ENCODE assay signal across 15 cellular contexts in the genomic region with DNA sequence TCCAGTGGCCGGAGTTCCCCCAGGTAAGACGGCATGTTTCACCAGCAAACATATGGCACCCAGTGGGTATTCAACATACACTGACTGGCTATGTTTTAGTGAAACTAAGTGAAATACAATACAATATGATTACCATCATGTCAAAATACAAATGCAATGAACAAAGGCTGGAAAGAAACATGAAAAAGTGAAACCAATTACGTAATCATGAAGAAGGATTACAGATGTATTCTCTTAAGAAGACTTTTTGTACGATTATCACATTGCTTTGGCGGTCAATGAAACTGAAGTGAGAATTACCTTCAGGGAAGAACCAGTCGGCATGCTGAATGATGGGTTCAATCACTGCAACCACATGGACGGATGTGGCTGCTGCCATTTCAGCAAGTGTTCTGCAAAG.
A peak's percentile ranks its signal among the peaks of the same experiment; 100 is the strongest.
DNase-seq lines count a peak whose midpoint lies in the region; ATAC-seq and TF ChIP-seq lines count a peak whose summit lies in the region.
"Had no signal": no experiment of that assay in that cellular context is flagged by ENCODE, and none has a peak within 500 bp of the region (broad histone marks: within the 10 kb centered on the region; RNA-seq: fewer than 3 reads in every experiment).

No MANE protein-coding gene starts in this region.

- intact Hi-C loops in activated CD4-positive, alpha-beta T cell treated with anti-CD3 and anti-CD28 coated beads, Interleukin-2, amount 10 ng/mL, durations not matched to agents 24 days and 14 days (cut with micrococcal nuclease), result no loop called here
- intact Hi-C loops in IMR-90 (cut with micrococcal nuclease), result loop anchor here (5.0 kb wide), 1 partner anchor 111 kb away; no protein-coding TSS in a partner anchor

- no peaks in the 10 kb centered on the region for H3K9me3 Mint-ChIP-seq in activated CD4-positive, alpha-beta T cell treated with anti-CD3 and anti-CD28 coated beads, Interleukin-2, amount 10 ng/mL, durations not matched to agents 24 days and 14 days
- H3K9me3 Mint-ChIP-seq: CD4-positive, CD25-positive, alpha-beta regulatory T cell had no signal

- no peak overlapping the region for H3K18ac ChIP-seq in IMR-90 (ENCODE audit: low read depth, low read length)

- H3K56ac ChIP-seq in IMR-90 (ENCODE audit: extremely low read depth, insufficient read depth, low read length), result no peak overlapping the region

- no peak overlapping the region for H2BK15ac ChIP-seq in IMR-90 (ENCODE audit: low read depth, low read length)

- no peak overlapping the region for H3K14ac ChIP-seq in IMR-90 (replicated peaks; ENCODE audit: low read depth, low read length)

- H3K27me3 ChIP-seq in IMR-90 (ENCODE audit: control insufficient read depth, insufficient read depth, low read length), result no peaks in the 10 kb centered on the region
- H3K27me3 ChIP-seq in adipocyte (replicated peaks; ENCODE audit: control insufficient read depth, insufficient read depth, low read length), result no peaks in the 10 kb centered on the region
- H3K27me3 ChIP-seq: BLaER1 treated with 17β-estradiol and CSF1 and Interleukin-3, amounts not matched to agents 10 nM and 100 nM had no signal

- no peak for TF ChIP-seq CTCF in IMR-90 (conservative IDR thresholded peaks at IDR 0.05; ENCODE audit: low read depth, low read length)

- H3K4me1 Mint-ChIP-seq in activated CD4-positive, alpha-beta T cell treated with anti-CD3 and anti-CD28 coated beads, Interleukin-2, amount 10 ng/mL, durations not matched to agents 24 days and 14 days, result no peaks in the 10 kb centered on the region

- CTCF ChIA-PET in IMR-90 (lab: Yijun Ruan, JAX), result no interaction called here

- H3K36me3 ChIP-seq in IMR-90 (ENCODE audit: control insufficient read depth, insufficient read depth, low read length), result peaks cover 62% of the 10 kb centered on the region
- H3K36me3 ChIP-seq in adipocyte (ENCODE audit: control insufficient read depth, insufficient read depth, low read length, severe bottlenecking), result peaks cover 91% of the 10 kb centered on the region

- peaks cover 23% of the 10 kb centered on the region for H3K9me1 ChIP-seq in IMR-90 (ENCODE audit: insufficient read depth, low read length)

- H3K9me3 ChIP-seq in IMR-90 (ENCODE audit: control insufficient read depth, insufficient read depth, low read length) (no peaks in the 10 kb centered on the region), adipocyte (ENCODE audit: control insufficient read depth, low read length) (no peaks in the 10 kb centered on the region)
- H3K9me3 ChIP-seq: BLaER1 treated with 17β-estradiol and CSF1 and Interleukin-3, amounts not matched to agents 10 nM and 100 nM had no signal

- TF ChIP-seq POLR2A in IMR-90 (IDR thresholded peaks at IDR 0.05; ENCODE audit: low read depth, low read length), result no peak

- H3K4me2 ChIP-seq in IMR-90 (ENCODE audit: low read depth, low read length), result no peak overlapping the region
- H3K4me2 ChIP-seq: BLaER1 treated with 17β-estradiol and CSF1 and Interleukin-3, amounts not matched to agents 10 nM and 100 nM had no signal

- H3K27ac ChIP-seq in IMR-90 (ENCODE audit: insufficient read depth, low read length), result no peak overlapping the region
- H3K27ac ChIP-seq: BLaER1 treated with 17β-estradiol and CSF1 and Interleukin-3, amounts not matched to agents 10 nM and 100 nM; GM23248 had no signal

- no peak overlapping the region for H2BK120ac ChIP-seq in IMR-90 (ENCODE audit: low read depth, low read length)

- 98% methylated on average over 5 of the region's 7 CpGs; no CpG with 5 or more reads in 1 of the 2 experiments for WGBS in IMR-90 (ENCODE audit: extremely low coverage in 2 of 2, insufficient read length in 1 of 2), 2 experiments

- H2BK5ac ChIP-seq in IMR-90 (ENCODE audit: low read depth, low read length, poor library complexity, severe bottlenecking), result no peak overlapping the region

- H2AK9ac ChIP-seq in IMR-90 (replicated peaks; ENCODE audit: low read depth, low read length, poor library complexity), result no peak overlapping the region

- in situ Hi-C loops in IMR-90 (cut with MboI; ENCODE audit: low sequenced_read_pairs), result loop anchor here (25.0 kb wide), 1 partner anchor 381 kb away; no protein-coding TSS in a partner anchor

- H3K4ac ChIP-seq in IMR-90 (ENCODE audit: low read depth, low read length), result no peak overlapping the region

- no peak overlapping the region for H4K5ac ChIP-seq in IMR-90 (ENCODE audit: low read depth, low read length)

- H3K36me3 Mint-ChIP-seq in activated CD4-positive, alpha-beta T cell treated with anti-CD3 and anti-CD28 coated beads, Interleukin-2, amount 10 ng/mL, durations not matched to agents 24 days and 14 days (ENCODE audit: low read depth), result peaks cover 52% of the 10 kb centered on the region

- H3K79me1 ChIP-seq in IMR-90 (ENCODE audit: low read depth in 1 of 2, low read length in 2 of 2), result peaks cover 25 to 46% of the 10 kb centered on the region in 2 experiments

- H3K27me3 Mint-ChIP-seq in activated CD4-positive, alpha-beta T cell treated with anti-CD3 and anti-CD28 coated beads, Interleukin-2, amount 10 ng/mL, durations not matched to agents 24 days and 14 days, result no peaks in the 10 kb centered on the region
- H3K27me3 Mint-ChIP-seq: CD4-positive, CD25-positive, alpha-beta regulatory T cell had no signal

- H2BK20ac ChIP-seq in IMR-90 (ENCODE audit: low read depth, low read length), result no peak overlapping the region

- peaks cover 9% of the 10 kb centered on the region; the same call in 1 of the 2 replicates for H4K20me1 ChIP-seq in IMR-90 (ENCODE audit: insufficient read depth, low read length)

- no peak overlapping the region for H3K23ac ChIP-seq in IMR-90 (ENCODE audit: low read depth, low read length)

- dilution Hi-C loops in IMR-90 (cut with HindIII; ENCODE audit: low sequenced_read_pairs, unreplicated experiment), result no loop called here

- peak overlapping the region; percentile 16 for H3K27ac Mint-ChIP-seq in activated CD4-positive, alpha-beta T cell treated with anti-CD3 and anti-CD28 coated beads, Interleukin-2, amount 10 ng/mL, durations not matched to agents 24 days and 14 days
- H3K27ac Mint-ChIP-seq: CD4-positive, CD25-positive, alpha-beta regulatory T cell had no signal

- DNase-seq in activated CD4-positive, alpha-beta T cell treated with anti-CD3 and anti-CD28 coated beads, Interleukin-2, amount 10 ng/mL, durations not matched to agents 24 days and 14 days, result no peak
- no peak for DNase-seq in activated CD4-positive, alpha-beta T cell treated with anti-CD3 and anti-CD28 coated beads for 1 hour
- DNase-seq in IMR-90 (no peak), adipocyte (ENCODE audit: low read depth) (peak; percentile 26), fibroblast of peridontal ligament (ENCODE audit: extremely low read depth) (peak; percentile 15), T-helper 1 cell (no peak), Kasumi-1 (lab: John Stamatoyannopoulos, UW) (no peak)
- DNase-seq in stimulated activated CD4-positive, alpha-beta T cell treated with anti-CD3 and anti-CD28 coated beads, Interleukin-4, amount 100 ng/mL, for 24 hours, result no peak
- DNase-seq: 8988T; AML-193; CD4-positive, CD25-positive, alpha-beta regulatory T cell; DMS53; GM23248 had no signal

- H4K8ac ChIP-seq in IMR-90 (ENCODE audit: low read depth in 2 of 2, low read length in 2 of 2), result no peak overlapping the region

- H3K9ac ChIP-seq in IMR-90 (ENCODE audit: low read depth, low read length) (no peak overlapping the region), adipocyte (ENCODE audit: low read length) (no peak overlapping the region)
- H3K9ac ChIP-seq: BLaER1 treated with 17β-estradiol and CSF1 and Interleukin-3, amounts not matched to agents 10 nM and 100 nM; GM23248 had no signal

- BruUV-seq in IMR-90 (replicated peaks; lab: Mats Ljungman, UMichigan), result no TSS peak

- no peak overlapping the region for H2AK5ac ChIP-seq in IMR-90 (ENCODE audit: low read depth, low read length)

- POLR2A ChIA-PET in IMR-90 (lab: Charles Lee; ENCODE audit: unreplicated experiment), result no interaction called here

- H2AFZ ChIP-seq in IMR-90 (replicated peaks; ENCODE audit: low read length, poor library complexity), result no peak overlapping the region
- H2AFZ ChIP-seq: GM23248 had no signal

- TF ChIP-seq RAD21 in IMR-90 (IDR thresholded peaks at IDR 0.05; ENCODE audit: low read length), result no peak

- H3K4me3 Mint-ChIP-seq in activated CD4-positive, alpha-beta T cell treated with anti-CD3 and anti-CD28 coated beads, Interleukin-2, amount 10 ng/mL, durations not matched to agents 24 days and 14 days, result no peak overlapping the region
- H3K4me3 Mint-ChIP-seq: CD4-positive, CD25-positive, alpha-beta regulatory T cell had no signal

- H3K4me3 ChIP-seq in IMR-90 (ENCODE audit: insufficient read depth, low read depth, low read length), result no peak overlapping the region
- no peak overlapping the region for H3K4me3 ChIP-seq in adipocyte (ENCODE audit: low read length)
- H3K4me3 ChIP-seq: BLaER1 treated with 17β-estradiol and CSF1 and Interleukin-3, amounts not matched to agents 10 nM and 100 nM; GM23248 had no signal

- H4K91ac ChIP-seq in IMR-90 (ENCODE audit: insufficient read depth, low read depth, low read length), result no peak overlapping the region

- H3K4me1 ChIP-seq in IMR-90 (ENCODE audit: control insufficient read depth, insufficient read depth, low read length) (no peaks in the 10 kb centered on the region), adipocyte (ENCODE audit: control insufficient read depth, insufficient read depth, low read length) (no peaks in the 10 kb centered on the region)
- H3K4me1 ChIP-seq: BLaER1 treated with 17β-estradiol and CSF1 and Interleukin-3, amounts not matched to agents 10 nM and 100 nM had no signal

- ATAC-seq in IMR-90 (ENCODE audit: low read depth), result no peak
- ATAC-seq: HCT116 had no signal

TF ChIP-seq in IMR-90, 13 proteins besides CTCF, POLR2A, EP300 and RAD21:
- TF ChIP-seq CEBPB (IDR thresholded peaks at IDR 0.05; ENCODE audit: low read depth, low read length), result peak; percentile 68
- TF ChIP-seq, protein P1, sequence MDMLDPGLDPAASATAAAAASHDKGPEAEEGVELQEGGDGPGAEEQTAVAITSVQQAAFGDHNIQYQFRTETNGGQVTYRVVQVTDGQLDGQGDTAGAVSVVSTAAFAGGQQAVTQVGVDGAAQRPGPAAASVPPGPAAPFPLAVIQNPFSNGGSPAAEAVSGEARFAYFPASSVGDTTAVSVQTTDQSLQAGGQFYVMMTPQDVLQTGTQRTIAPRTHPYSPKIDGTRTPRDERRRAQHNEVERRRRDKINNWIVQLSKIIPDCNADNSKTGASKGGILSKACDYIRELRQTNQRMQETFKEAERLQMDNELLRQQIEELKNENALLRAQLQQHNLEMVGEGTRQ (IDR thresholded peaks at IDR 0.05; ENCODE audit: low read depth, low read length), result no peak
TF ChIP-seq in IMR-90: peak in this region for 1.

Comparison
In these comparisons a context has a peak if more than half of its experiments do, and no peak if none do; other contexts are left out.
1. DNase-seq: peak in adipocyte (single experiment) and fibroblast of peridontal ligament (single experiment); none in activated CD4-positive, alpha-beta T cell treated with anti-CD3 and anti-CD28 coated beads, Interleukin-2, amount 10 ng/mL, durations not matched to agents 24 days and 14 days (single experiment), activated CD4-positive, alpha-beta T cell treated with anti-CD3 and anti-CD28 coated beads for 1 hour (single experiment), IMR-90 (single experiment), T-helper 1 cell (0 of 5), stimulated activated CD4-positive, alpha-beta T cell treated with anti-CD3 and anti-CD28 coated beads, Interleukin-4, amount 100 ng/mL, for 24 hours (single experiment) and Kasumi-1 (0 of 2).